In genomic region chr13:95156208-95156607, GRCh38 we compare ENCODE assay signal across 12 cellular contexts.
DNase-seq lines count a peak whose midpoint lies in the region; ATAC-seq and TF ChIP-seq lines count a peak whose summit lies in the region.
"Had no signal": no experiment of that assay in that cellular context is flagged by ENCODE, and none has a peak within 500 bp of the region (broad histone marks: within the 10 kb centered on the region; RNA-seq: fewer than 3 reads in every experiment).

No MANE protein-coding gene starts in this region.

- H3K9me3 Mint-ChIP-seq in progenitor cell of endocrine pancreas (ENCODE audit: low read depth), result no peaks in the 10 kb centered on the region
- H3K9me3 Mint-ChIP-seq in nephron progenitor cell, result no peaks in the 10 kb centered on the region
- H3K9me3 Mint-ChIP-seq in stimulated activated memory B cell treated with anti-CD40 and anti-IgM and Interleukin-4, amounts not matched to agents 10 μg/mL and 1 μg/mL and 100 μg/mL, for 72 hours, result no peaks in the 10 kb centered on the region
- H3K9me3 Mint-ChIP-seq: CD4-positive, CD25-positive, alpha-beta regulatory T cell had no signal

- H3K27ac ChIP-seq in dorsolateral prefrontal cortex, result no peak overlapping the region

- peaks cover 50% of the 10 kb centered on the region for H3K4me1 Mint-ChIP-seq in progenitor cell of endocrine pancreas (ENCODE audit: low read depth)
- peaks cover 7% of the 10 kb centered on the region for H3K4me1 Mint-ChIP-seq in nephron progenitor cell
- H3K4me1 Mint-ChIP-seq in stimulated activated memory B cell treated with anti-CD40 and anti-IgM and Interleukin-4, amounts not matched to agents 10 μg/mL and 1 μg/mL and 100 μg/mL, for 72 hours, result no peaks in the 10 kb centered on the region

- H3K4me3 Mint-ChIP-seq in progenitor cell of endocrine pancreas (ENCODE audit: low read depth) (no peak overlapping the region), nephron progenitor cell (no peak overlapping the region)
- no peak overlapping the region for H3K4me3 Mint-ChIP-seq in stimulated activated memory B cell treated with anti-CD40 and anti-IgM and Interleukin-4, amounts not matched to agents 10 μg/mL and 1 μg/mL and 100 μg/mL, for 72 hours
- H3K4me3 Mint-ChIP-seq: CD4-positive, CD25-positive, alpha-beta regulatory T cell had no signal

- H3K27ac Mint-ChIP-seq in progenitor cell of endocrine pancreas (no peak overlapping the region), nephron progenitor cell (no peak overlapping the region)
- no peak overlapping the region for H3K27ac Mint-ChIP-seq in stimulated activated memory B cell treated with anti-CD40 and anti-IgM and Interleukin-4, amounts not matched to agents 10 μg/mL and 1 μg/mL and 100 μg/mL, for 72 hours
- H3K27ac Mint-ChIP-seq: CD4-positive, CD25-positive, alpha-beta regulatory T cell had no signal

- intact Hi-C loops in dorsolateral prefrontal cortex (cut with DNase I), result loop anchor here (10.0 kb wide), 1 partner anchor 481 kb away; no protein-coding TSS in a partner anchor

- ATAC-seq in stimulated activated memory B cell treated with anti-CD40 and anti-IgM and Interleukin-4, amounts not matched to agents 10 μg/mL and 1 μg/mL and 100 μg/mL, for 72 hours, result no peak
- ATAC-seq in HG02981 (IDR thresholded peaks at IDR 0.05; ENCODE audit: unreplicated experiment), result no peak

- H3K4me3 ChIP-seq in dorsolateral prefrontal cortex, result no peak overlapping the region

- H3K27me3 Mint-ChIP-seq in progenitor cell of endocrine pancreas (no peaks in the 10 kb centered on the region), nephron progenitor cell (ENCODE audit: low read depth, poor library complexity) (no peaks in the 10 kb centered on the region)
- no peaks in the 10 kb centered on the region for H3K27me3 Mint-ChIP-seq in stimulated activated memory B cell treated with anti-CD40 and anti-IgM and Interleukin-4, amounts not matched to agents 10 μg/mL and 1 μg/mL and 100 μg/mL, for 72 hours
- H3K27me3 Mint-ChIP-seq: CD4-positive, CD25-positive, alpha-beta regulatory T cell had no signal

- no peaks in the 10 kb centered on the region for H3K36me3 Mint-ChIP-seq in progenitor cell of endocrine pancreas (ENCODE audit: insufficient read depth)
- H3K36me3 Mint-ChIP-seq in nephron progenitor cell (ENCODE audit: low read depth), result peaks cover 8% of the 10 kb centered on the region
- peaks cover 39% of the 10 kb centered on the region for H3K36me3 Mint-ChIP-seq in stimulated activated memory B cell treated with anti-CD40 and anti-IgM and Interleukin-4, amounts not matched to agents 10 μg/mL and 1 μg/mL and 100 μg/mL, for 72 hours

- peak in 52 of 56 donors; percentile 20 to 68 (median 45) for TF ChIP-seq CTCF in dorsolateral prefrontal cortex (IDR thresholded peaks at IDR 0.05 in 54 of 56, conservative IDR thresholded peaks at IDR 0.05 in 2 of 56; ENCODE audit: low read depth in 1 of 56, partially characterized antibody in 56 of 56)
- peak; percentile 42 for TF ChIP-seq CTCF in progenitor cell of endocrine pancreas (IDR thresholded peaks at IDR 0.05; ENCODE audit: unreplicated experiment)
- no peak for TF ChIP-seq CTCF in nephron progenitor cell (IDR thresholded peaks at IDR 0.05)

- peak; percentile 1 for DNase-seq in NCI-H2196 treated with DMSO at 0.1 percent for 48 hours (lab: John Stamatoyannopoulos, UW; ENCODE audit: unreplicated experiment)
- no peak for DNase-seq in NCI-H2196 (lab: John Stamatoyannopoulos, UW; ENCODE audit: unreplicated experiment)
- peak; percentile 32 for DNase-seq in NCI-H526 treated with DMSO at 0.1 percent for 48 hours (lab: John Stamatoyannopoulos, UW)
- DNase-seq in dorsolateral prefrontal cortex, result no peak
- no peak for DNase-seq in progenitor cell of endocrine pancreas (ENCODE audit: low spot score, unreplicated experiment)
- DNase-seq in nephron progenitor cell, result no peak
- DNase-seq: activated CD4-positive, alpha-beta T cell treated with anti-CD3 and anti-CD28 coated beads, Interleukin-2, amount 50 U/mL, for 1 hour; amniotic stem cell; occipital lobe had no signal

- H3K27me3 ChIP-seq in dorsolateral prefrontal cortex, result peaks cover 0 to 3% (median 0%) of the 10 kb centered on the region in 45 donors

Comparison
In these comparisons a context has a peak if more than half of its experiments do, and no peak if none do; other contexts are left out.
1. DNase-seq: peak in NCI-H2196 treated with DMSO at 0.1 percent for 48 hours (single experiment) and NCI-H526 treated with DMSO at 0.1 percent for 48 hours (single experiment); none in NCI-H2196 (single experiment), dorsolateral prefrontal cortex (0 of 10), progenitor cell of endocrine pancreas (single experiment) and nephron progenitor cell (single experiment).